39 cellular contexts compared by ENCODE assay signal in the genomic region with DNA sequence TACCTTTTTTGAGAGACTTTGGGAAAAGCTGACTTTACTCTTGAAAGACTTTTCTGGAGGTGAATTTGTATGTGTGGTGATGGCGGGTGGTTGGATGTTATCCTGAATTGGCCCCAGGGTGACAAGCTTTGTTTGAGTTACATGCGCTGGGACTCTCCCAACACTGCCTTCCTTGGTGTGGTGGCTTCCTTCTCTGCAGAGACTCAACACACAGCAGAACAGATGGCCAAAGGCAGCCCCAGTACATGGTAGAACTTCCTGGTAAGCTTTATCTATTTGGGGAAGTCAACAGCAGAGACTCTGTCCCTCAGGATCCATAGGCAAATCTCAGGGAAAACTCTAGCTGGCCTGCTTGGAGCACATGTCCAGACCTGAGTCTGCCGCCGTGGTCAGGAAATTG. TPM values are rescaled to one million over a fixed set of nuclear protein-coding genes. Genes with fewer than 3 reads are reported as not detected.
"Had no signal": no experiment of that assay in that cellular context is flagged by ENCODE, and none has a peak within 500 bp of the region (broad histone marks: within the 10 kb centered on the region; RNA-seq: fewer than 3 reads in every experiment).

No MANE protein-coding gene starts in this region.

- ATAC-seq: activated CD8-positive, alpha-beta memory T cell treated with anti-CD3 and anti-CD28 coated beads, Interleukin-2, amount 10 ng/mL, durations not matched to agents 7 days and 5 days; Right ventricle myocardium inferior; SK-N-SH treated with all-trans-retinoic acid at 6 μM for 48 hours had no signal

- DNase-seq: activated CD4-positive, alpha-beta memory T cell treated with anti-CD3 and anti-CD28 coated beads, Interleukin-2, amount 10 ng/mL, durations not matched to agents 7 days and 5 days; activated CD4-positive, alpha-beta T cell treated with anti-CD3 and anti-CD28 coated beads for 1 hour; activated CD4-positive, alpha-beta T cell treated with anti-CD3 and anti-CD28 coated beads for 48 hours; activated CD4-positive, CD25-positive, alpha-beta regulatory T cell; activated CD8-positive, alpha-beta memory T cell treated with anti-CD3 and anti-CD28 coated beads for 24 hours; activated CD8-positive, alpha-beta memory T cell treated with anti-CD3 and anti-CD28 coated beads, Interleukin-2, amount 10 ng/mL, durations not matched to agents 7 days and 5 days; activated CD8-positive, alpha-beta memory T cell treated with anti-CD3 and anti-CD28 coated beads, Interleukin-2, amount 50 U/mL, for 48 hours; activated gamma-delta T cell; activated naive CD4-positive, alpha-beta T cell treated with Interleukin-2 at 50 U/mL for 16 hours; activated naive CD8-positive, alpha-beta T cell treated with anti-CD3 and anti-CD28 coated beads, Interleukin-2, amount 10 ng/mL, durations not matched to agents 7 days and 5 days; activated T-cell treated with anti-CD3 and anti-CD28 coated beads, Interleukin-2, amount 50 U/mL, for 48 hours; amygdala; caudate nucleus; IMR-90; Karpas-422; KBM-7; NCI-H1048; NCI-H1105 treated with DMSO at 0.1 percent for 48 hours; NCI-H1436; NCI-H1694; NCI-H1930; NCI-H2081 treated with DMSO at 0.1 percent for 48 hours; NCI-H226; NCI-H446 treated with DMSO at 0.1 percent for 48 hours; NCI-H524; NCI-H748 treated with DMSO at 0.1 percent for 48 hours; NK-92 treated with Interleukin-12 subunit alpha and Interleukin-12 subunit beta, amount 100 ng/mL, for 24 hours; PC-9; SIG-M5; T1000; WERI-Rb-1 had no signal

- H3K4me3 ChIP-seq: PC-9 had no signal

- H2AFZ ChIP-seq: PC-9 had no signal

- H3K27ac ChIP-seq: PC-9, RWPE1, WERI-Rb-1 had no signal

- H3K27me3 ChIP-seq: ascending aorta had no signal

- H3K9me3 ChIP-seq: ascending aorta had no signal

- FAIRE-seq: RCC 7860 had no signal

- H3K36me3 ChIP-seq: WERI-Rb-1 had no signal

- H3K4me2 ChIP-seq: PC-9 had no signal

RNA-seq across cellular contexts. Expression of a gene that starts 18.1 kb away (rescaled TPM):
- total RNA-seq: activated CD4-positive, alpha-beta memory T cell treated with anti-CD3 and anti-CD28 coated beads, Interleukin-2, amount 10 ng/mL, durations not matched to agents 7 days and 5 days; activated CD8-positive, alpha-beta memory T cell treated with anti-CD3 and anti-CD28 coated beads, Interleukin-2, amount 10 ng/mL, durations not matched to agents 7 days and 5 days; activated naive CD8-positive, alpha-beta T cell treated with anti-CD3 and anti-CD28 coated beads, Interleukin-2, amount 10 ng/mL, durations not matched to agents 7 days and 5 days; MCF 10A; T-helper 1 cell treated with Interleukin-12 subunit alpha and Interleukin-12 subunit beta and Interleukin-4 antibody, amounts not matched to agents 30 ng/mL and 1 ng/mL, for 36 hours; T-helper 2 cell treated with Interferon-gamma antibody and Interleukin-4, amounts not matched to agents 100 ng/mL and 5 ng/mL, for 36 hours had no signal

RNA-seq across cellular contexts. Expression of a gene that starts 39.9 kb away (rescaled TPM):
- total RNA-seq: activated CD4-positive, alpha-beta memory T cell treated with anti-CD3 and anti-CD28 coated beads, Interleukin-2, amount 10 ng/mL, durations not matched to agents 7 days and 5 days; ascending aorta; T-helper 1 cell treated with Interleukin-12 subunit alpha and Interleukin-12 subunit beta and Interleukin-4 antibody, amounts not matched to agents 30 ng/mL and 1 ng/mL, for 36 hours; T-helper 2 cell treated with Interferon-gamma antibody and Interleukin-4, amounts not matched to agents 100 ng/mL and 5 ng/mL, for 36 hours had no signal

RNA-seq across cellular contexts. Expression of a gene that starts 47.5 kb away (rescaled TPM):
- total RNA-seq: ascending aorta had no signal
